In genomic region chr3:148840419-148840818, GRCh38 we compare ENCODE assay signal across 1 cellular context.
TF ChIP-seq lines count a peak whose summit lies in the region.

No MANE protein-coding gene starts in this region.

TF ChIP-seq in HepG2, 621 proteins besides CTCF, POLR2A, EP300 and RAD21 (continued from another document):
- no peak for TF ChIP-seq CREM (IDR thresholded peaks at IDR 0.05)
- no peak for TF ChIP-seq CREM (CRISPR knock-in tag; IDR thresholded peaks at IDR 0.05)
- TF ChIP-seq ZNF382 (CRISPR knock-in tag; IDR thresholded peaks at IDR 0.05; ENCODE audit: borderline replicate concordance) = no peak
- TF ChIP-seq BHLHE40 (IDR thresholded peaks at IDR 0.05; ENCODE audit: low read length) = no peak
- TF ChIP-seq ARID3A (IDR thresholded peaks at IDR 0.05; ENCODE audit: low read depth, low read length) = no peak
